Comparison of ENCODE assay signal across 8 cellular contexts in genomic region chr13:51453308-51453958, GRCh38. TPM values are rescaled to one million over a fixed set of nuclear protein-coding genes. Genes with fewer than 3 reads are reported as not detected.
DNase-seq lines count a peak whose midpoint lies in the region; ATAC-seq and TF ChIP-seq lines count a peak whose summit lies in the region.

No MANE protein-coding gene starts in this region.

- H3K4me1 ChIP-seq in esophagus (ENCODE audit: control insufficient read depth in 2 of 2, insufficient read depth in 2 of 2, low read length in 1 of 2), result peaks cover 3% of the 10 kb centered on the region in 2 donors

- peak overlapping the region; percentile 61 to 62 for H3K4me3 ChIP-seq in esophagus (ENCODE audit: low read depth in 1 of 2, low read length in 2 of 2)

- H3K27me3 ChIP-seq in esophagus (ENCODE audit: control insufficient read depth in 1 of 2, insufficient read depth in 2 of 2, low read length in 2 of 2), result no peaks in the 10 kb centered on the region

- H3K27ac ChIP-seq in esophagus (ENCODE audit: low read depth in 2 of 2, low read length in 1 of 2), result peak overlapping the region; percentile 95 to 96

- 0 to 1% methylated on average over 46 to 62 of the region's 62 CpGs for WGBS in esophagus, 2 donors

- peak overlapping the region; percentile 88 to 95 (median 94) for H3K27ac Mint-ChIP-seq in nephron

- no peak for TF ChIP-seq CTCF in nephron (IDR thresholded peaks at IDR 0.05; ENCODE audit: unreplicated experiment in 3 of 3)

- H3K4me3 Mint-ChIP-seq in nephron, result peak overlapping the region; percentile 85 to 92 (median 87)

- peaks cover 28% of the 10 kb centered on the region for H3K36me3 Mint-ChIP-seq in nephron (ENCODE audit: low read depth)

- no peaks in the 10 kb centered on the region for H3K9me3 Mint-ChIP-seq in nephron

- DNase-seq in AG08396 (ENCODE audit: low spot score) (peak; percentile 86), NCI-H82 treated with DMSO at 0.1 percent for 48 hours (lab: John Stamatoyannopoulos, UW; ENCODE audit: unreplicated experiment) (peak; percentile 63), activated T-cell treated with anti-CD3 and anti-CD28 coated beads for 24 hours (ENCODE audit: low read depth) (peak; percentile 75)
- peak; percentile 71 to 96 (median 88) for DNase-seq in stimulated activated naive CD4-positive, alpha-beta T cell (lab: John Stamatoyannopoulos, UW)

- ATAC-seq in GM18907 (IDR thresholded peaks at IDR 0.05; ENCODE audit: unreplicated experiment) (peak; percentile 49), HG03103 (IDR thresholded peaks at IDR 0.05; ENCODE audit: low read depth, unreplicated experiment) (peak; percentile 32)

- H3K27me3 Mint-ChIP-seq in nephron (ENCODE audit: low read depth), result peaks cover 3% of the 10 kb centered on the region

- H3K9me3 ChIP-seq in esophagus (ENCODE audit: control insufficient read depth in 2 of 2, insufficient read depth in 1 of 2, low read depth in 1 of 2, low read length in 1 of 2), result peaks cover 0 to 5% of the 10 kb centered on the region in 2 donors

- peaks cover 0 to 6% of the 10 kb centered on the region in 2 donors for H3K36me3 ChIP-seq in esophagus (ENCODE audit: control insufficient read depth in 2 of 2, insufficient read depth in 2 of 2, low read length in 1 of 2)

- H3K4me1 Mint-ChIP-seq in nephron, result peaks cover 22% of the 10 kb centered on the region

RNA-seq across cellular contexts. Expression of gene INTS6, which starts 0.6 kb away (rescaled TPM):
- polyA plus RNA-seq in esophagus, result 10 to 100 TPM in 1 of 2 donors, 1 to 10 TPM in 1; 9.6 to 11.5 TPM

Comparison
In these comparisons a context has a peak if more than half of its experiments do, and no peak if none do; other contexts are left out.
1. Peak in every context shown above with its lines: DNase-seq, ATAC-seq, H3K4me3 ChIP-seq and H3K27ac ChIP-seq.